Comparison of ENCODE assay signal across 1 cellular context in the genomic region with DNA sequence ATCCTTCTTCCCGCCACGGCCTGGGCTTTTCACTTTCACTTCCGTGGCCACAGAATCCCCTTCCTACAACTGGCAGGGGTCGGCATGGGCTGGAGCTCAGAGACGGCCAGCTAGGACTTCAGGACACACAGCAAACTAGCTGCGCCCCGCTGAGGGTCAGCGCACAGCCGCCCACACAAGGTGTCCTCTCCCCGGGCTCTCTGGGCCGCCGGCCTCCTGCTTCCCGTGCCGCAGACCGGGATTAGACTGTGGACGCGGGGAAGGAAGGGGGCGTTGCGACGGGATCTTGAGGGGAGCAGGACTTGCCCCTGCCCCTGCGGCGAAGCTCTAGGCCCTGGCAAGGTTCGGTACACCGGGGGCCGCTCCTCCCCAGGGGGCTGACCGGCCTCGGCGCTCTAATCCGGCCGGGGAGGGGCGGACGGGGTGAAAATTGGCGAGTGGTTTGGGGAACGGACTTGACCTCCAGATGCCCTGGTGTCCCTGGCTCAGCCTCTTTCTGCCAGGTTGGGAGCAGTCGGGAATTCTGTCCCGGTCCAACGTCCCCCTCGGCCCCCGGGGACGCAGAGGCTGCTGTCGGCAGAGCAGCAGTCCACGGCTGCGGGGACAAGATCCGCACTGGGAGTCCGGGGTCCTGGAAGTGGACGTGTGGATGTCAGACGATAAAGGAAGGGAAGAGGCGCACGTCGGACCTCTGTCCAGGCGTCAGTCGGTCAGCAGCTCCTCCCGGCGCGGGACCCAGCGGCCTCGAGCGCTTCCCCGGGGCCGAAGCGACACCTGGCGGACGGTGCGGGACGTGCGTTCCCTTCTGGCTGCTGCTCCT.
TF ChIP-seq lines count a peak whose summit lies in the region.

No MANE protein-coding gene starts in this region.

TF ChIP-seq in H1, 55 proteins besides CTCF, POLR2A, EP300 and RAD21:
- TF ChIP-seq PHF8 (conservative IDR thresholded peaks at IDR 0.05; ENCODE audit: low read depth, low read length): no peak
- TF ChIP-seq RNF2 (IDR thresholded peaks at IDR 0.05; ENCODE audit: borderline replicate concordance, low read depth, low read length, missing control alignments, poor library complexity, severe bottlenecking): no peak
- no peak for TF ChIP-seq SP2 (IDR thresholded peaks at IDR 0.05; ENCODE audit: low read length)
- no peak for TF ChIP-seq CEBPB (IDR thresholded peaks at IDR 0.05; ENCODE audit: low read depth, low read length)
- 0 out of 2 replicates have a peak, but pooled peaks have one; percentile 32 for TF ChIP-seq TEAD4 (IDR thresholded peaks at IDR 0.05; ENCODE audit: low read depth, low read length)
- no peak for TF ChIP-seq JUN (IDR thresholded peaks at IDR 0.05; ENCODE audit: low read depth, low read length)
- 0 out of 4 replicates have a peak, but pooled peaks of 1 of the 2 experiments have one; percentile 37 for TF ChIP-seq SIN3A (conservative IDR thresholded peaks at IDR 0.05 in 1 of 2, IDR thresholded peaks at IDR 0.05 in 1 of 2; ENCODE audit: low read depth in 1 of 2, low read length in 2 of 2)
- TF ChIP-seq, protein P1, sequence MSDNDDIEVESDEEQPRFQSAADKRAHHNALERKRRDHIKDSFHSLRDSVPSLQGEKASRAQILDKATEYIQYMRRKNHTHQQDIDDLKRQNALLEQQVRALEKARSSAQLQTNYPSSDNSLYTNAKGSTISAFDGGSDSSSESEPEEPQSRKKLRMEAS (IDR thresholded peaks at IDR 0.05): peak; percentile 52
- TF ChIP-seq GABPA (IDR thresholded peaks at IDR 0.05; ENCODE audit: borderline replicate concordance, insufficient read depth, low read length): peak; percentile 72; the same call in 1 of the 2 replicates
- no peak for TF ChIP-seq RXRA (IDR thresholded peaks at IDR 0.05; ENCODE audit: insufficient read depth, low read depth, low read length)
- TF ChIP-seq CTBP2 (IDR thresholded peaks at IDR 0.05; ENCODE audit: borderline replicate concordance, insufficient read depth, insufficient read length, low read length): peak; percentile 58
- peak; percentile 88 for TF ChIP-seq KDM1A (IDR thresholded peaks at IDR 0.05; ENCODE audit: borderline replicate concordance, low read length)
- no peak for TF ChIP-seq CBX8 (IDR thresholded peaks at IDR 0.05; ENCODE audit: borderline replicate concordance, low read depth, low read length)
- no peak for TF ChIP-seq MAFK (IDR thresholded peaks at IDR 0.05; ENCODE audit: low read depth, low read length)
- no peak for TF ChIP-seq NRF1 (IDR thresholded peaks at IDR 0.05; ENCODE audit: low read depth, low read length)
- no peak for TF ChIP-seq FOSL1 (IDR thresholded peaks at IDR 0.05; ENCODE audit: insufficient read depth, low read depth, low read length)
- TF ChIP-seq TAF1 (IDR thresholded peaks at IDR 0.05; ENCODE audit: low read depth, low read length): no peak
- no peak for TF ChIP-seq BACH1 (IDR thresholded peaks at IDR 0.05; ENCODE audit: low read length)
- TF ChIP-seq ASH2L (IDR thresholded peaks at IDR 0.05; ENCODE audit: low read length): no peak
- TF ChIP-seq TAF7 (optimal IDR thresholded peaks at IDR 0.05; ENCODE audit: borderline replicate concordance, low read depth, low read length): no peak
- no peak for TF ChIP-seq RFX5 (IDR thresholded peaks at IDR 0.05; ENCODE audit: borderline replicate concordance, low read depth, low read length)
- TF ChIP-seq SIX5 (IDR thresholded peaks at IDR 0.05; ENCODE audit: low read depth, low read length): no peak
- TF ChIP-seq, protein P2, sequence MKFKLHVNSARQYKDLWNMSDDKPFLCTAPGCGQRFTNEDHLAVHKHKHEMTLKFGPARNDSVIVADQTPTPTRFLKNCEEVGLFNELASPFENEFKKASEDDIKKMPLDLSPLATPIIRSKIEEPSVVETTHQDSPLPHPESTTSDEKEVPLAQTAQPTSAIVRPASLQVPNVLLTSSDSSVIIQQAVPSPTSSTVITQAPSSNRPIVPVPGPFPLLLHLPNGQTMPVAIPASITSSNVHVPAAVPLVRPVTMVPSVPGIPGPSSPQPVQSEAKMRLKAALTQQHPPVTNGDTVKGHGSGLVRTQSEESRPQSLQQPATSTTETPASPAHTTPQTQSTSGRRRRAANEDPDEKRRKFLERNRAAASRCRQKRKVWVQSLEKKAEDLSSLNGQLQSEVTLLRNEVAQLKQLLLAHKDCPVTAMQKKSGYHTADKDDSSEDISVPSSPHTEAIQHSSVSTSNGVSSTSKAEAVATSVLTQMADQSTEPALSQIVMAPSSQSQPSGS (IDR thresholded peaks at IDR 0.05; ENCODE audit: low read length): no peak
- TF ChIP-seq, protein P3, sequence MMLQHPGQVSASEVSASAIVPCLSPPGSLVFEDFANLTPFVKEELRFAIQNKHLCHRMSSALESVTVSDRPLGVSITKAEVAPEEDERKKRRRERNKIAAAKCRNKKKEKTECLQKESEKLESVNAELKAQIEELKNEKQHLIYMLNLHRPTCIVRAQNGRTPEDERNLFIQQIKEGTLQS (IDR thresholded peaks at IDR 0.05; ENCODE audit: insufficient read depth, low read depth, low read length): no peak
- no peak for TF ChIP-seq GTF2F1 (IDR thresholded peaks at IDR 0.05; ENCODE audit: borderline replicate concordance, low read depth, low read length)
- no peak for TF ChIP-seq SP1 (IDR thresholded peaks at IDR 0.05; ENCODE audit: low read depth, low read length)
- TF ChIP-seq, protein P4, sequence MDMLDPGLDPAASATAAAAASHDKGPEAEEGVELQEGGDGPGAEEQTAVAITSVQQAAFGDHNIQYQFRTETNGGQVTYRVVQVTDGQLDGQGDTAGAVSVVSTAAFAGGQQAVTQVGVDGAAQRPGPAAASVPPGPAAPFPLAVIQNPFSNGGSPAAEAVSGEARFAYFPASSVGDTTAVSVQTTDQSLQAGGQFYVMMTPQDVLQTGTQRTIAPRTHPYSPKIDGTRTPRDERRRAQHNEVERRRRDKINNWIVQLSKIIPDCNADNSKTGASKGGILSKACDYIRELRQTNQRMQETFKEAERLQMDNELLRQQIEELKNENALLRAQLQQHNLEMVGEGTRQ (IDR thresholded peaks at IDR 0.05; ENCODE audit: low read length): no peak
- no peak for TF ChIP-seq EGR1 (IDR thresholded peaks at IDR 0.05; ENCODE audit: borderline replicate concordance, low read depth, low read length)
- TF ChIP-seq, protein P5, sequence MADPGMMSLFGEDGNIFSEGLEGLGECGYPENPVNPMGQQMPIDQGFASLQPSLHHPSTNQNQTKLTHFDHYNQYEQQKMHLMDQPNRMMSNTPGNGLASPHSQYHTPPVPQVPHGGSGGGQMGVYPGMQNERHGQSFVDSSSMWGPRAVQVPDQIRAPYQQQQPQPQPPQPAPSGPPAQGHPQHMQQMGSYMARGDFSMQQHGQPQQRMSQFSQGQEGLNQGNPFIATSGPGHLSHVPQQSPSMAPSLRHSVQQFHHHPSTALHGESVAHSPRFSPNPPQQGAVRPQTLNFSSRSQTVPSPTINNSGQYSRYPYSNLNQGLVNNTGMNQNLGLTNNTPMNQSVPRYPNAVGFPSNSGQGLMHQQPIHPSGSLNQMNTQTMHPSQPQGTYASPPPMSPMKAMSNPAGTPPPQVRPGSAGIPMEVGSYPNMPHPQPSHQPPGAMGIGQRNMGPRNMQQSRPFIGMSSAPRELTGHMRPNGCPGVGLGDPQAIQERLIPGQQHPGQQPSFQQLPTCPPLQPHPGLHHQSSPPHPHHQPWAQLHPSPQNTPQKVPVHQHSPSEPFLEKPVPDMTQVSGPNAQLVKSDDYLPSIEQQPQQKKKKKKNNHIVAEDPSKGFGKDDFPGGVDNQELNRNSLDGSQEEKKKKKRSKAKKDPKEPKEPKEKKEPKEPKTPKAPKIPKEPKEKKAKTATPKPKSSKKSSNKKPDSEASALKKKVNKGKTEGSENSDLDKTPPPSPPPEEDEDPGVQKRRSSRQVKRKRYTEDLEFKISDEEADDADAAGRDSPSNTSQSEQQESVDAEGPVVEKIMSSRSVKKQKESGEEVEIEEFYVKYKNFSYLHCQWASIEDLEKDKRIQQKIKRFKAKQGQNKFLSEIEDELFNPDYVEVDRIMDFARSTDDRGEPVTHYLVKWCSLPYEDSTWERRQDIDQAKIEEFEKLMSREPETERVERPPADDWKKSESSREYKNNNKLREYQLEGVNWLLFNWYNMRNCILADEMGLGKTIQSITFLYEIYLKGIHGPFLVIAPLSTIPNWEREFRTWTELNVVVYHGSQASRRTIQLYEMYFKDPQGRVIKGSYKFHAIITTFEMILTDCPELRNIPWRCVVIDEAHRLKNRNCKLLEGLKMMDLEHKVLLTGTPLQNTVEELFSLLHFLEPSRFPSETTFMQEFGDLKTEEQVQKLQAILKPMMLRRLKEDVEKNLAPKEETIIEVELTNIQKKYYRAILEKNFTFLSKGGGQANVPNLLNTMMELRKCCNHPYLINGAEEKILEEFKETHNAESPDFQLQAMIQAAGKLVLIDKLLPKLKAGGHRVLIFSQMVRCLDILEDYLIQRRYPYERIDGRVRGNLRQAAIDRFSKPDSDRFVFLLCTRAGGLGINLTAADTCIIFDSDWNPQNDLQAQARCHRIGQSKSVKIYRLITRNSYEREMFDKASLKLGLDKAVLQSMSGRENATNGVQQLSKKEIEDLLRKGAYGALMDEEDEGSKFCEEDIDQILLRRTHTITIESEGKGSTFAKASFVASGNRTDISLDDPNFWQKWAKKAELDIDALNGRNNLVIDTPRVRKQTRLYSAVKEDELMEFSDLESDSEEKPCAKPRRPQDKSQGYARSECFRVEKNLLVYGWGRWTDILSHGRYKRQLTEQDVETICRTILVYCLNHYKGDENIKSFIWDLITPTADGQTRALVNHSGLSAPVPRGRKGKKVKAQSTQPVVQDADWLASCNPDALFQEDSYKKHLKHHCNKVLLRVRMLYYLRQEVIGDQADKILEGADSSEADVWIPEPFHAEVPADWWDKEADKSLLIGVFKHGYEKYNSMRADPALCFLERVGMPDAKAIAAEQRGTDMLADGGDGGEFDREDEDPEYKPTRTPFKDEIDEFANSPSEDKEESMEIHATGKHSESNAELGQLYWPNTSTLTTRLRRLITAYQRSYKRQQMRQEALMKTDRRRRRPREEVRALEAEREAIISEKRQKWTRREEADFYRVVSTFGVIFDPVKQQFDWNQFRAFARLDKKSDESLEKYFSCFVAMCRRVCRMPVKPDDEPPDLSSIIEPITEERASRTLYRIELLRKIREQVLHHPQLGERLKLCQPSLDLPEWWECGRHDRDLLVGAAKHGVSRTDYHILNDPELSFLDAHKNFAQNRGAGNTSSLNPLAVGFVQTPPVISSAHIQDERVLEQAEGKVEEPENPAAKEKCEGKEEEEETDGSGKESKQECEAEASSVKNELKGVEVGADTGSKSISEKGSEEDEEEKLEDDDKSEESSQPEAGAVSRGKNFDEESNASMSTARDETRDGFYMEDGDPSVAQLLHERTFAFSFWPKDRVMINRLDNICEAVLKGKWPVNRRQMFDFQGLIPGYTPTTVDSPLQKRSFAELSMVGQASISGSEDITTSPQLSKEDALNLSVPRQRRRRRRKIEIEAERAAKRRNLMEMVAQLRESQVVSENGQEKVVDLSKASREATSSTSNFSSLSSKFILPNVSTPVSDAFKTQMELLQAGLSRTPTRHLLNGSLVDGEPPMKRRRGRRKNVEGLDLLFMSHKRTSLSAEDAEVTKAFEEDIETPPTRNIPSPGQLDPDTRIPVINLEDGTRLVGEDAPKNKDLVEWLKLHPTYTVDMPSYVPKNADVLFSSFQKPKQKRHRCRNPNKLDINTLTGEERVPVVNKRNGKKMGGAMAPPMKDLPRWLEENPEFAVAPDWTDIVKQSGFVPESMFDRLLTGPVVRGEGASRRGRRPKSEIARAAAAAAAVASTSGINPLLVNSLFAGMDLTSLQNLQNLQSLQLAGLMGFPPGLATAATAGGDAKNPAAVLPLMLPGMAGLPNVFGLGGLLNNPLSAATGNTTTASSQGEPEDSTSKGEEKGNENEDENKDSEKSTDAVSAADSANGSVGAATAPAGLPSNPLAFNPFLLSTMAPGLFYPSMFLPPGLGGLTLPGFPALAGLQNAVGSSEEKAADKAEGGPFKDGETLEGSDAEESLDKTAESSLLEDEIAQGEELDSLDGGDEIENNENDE (IDR thresholded peaks at IDR 0.05; ENCODE audit: insufficient replicate concordance, low read length): no peak
- TF ChIP-seq RBBP5 (IDR thresholded peaks at IDR 0.05; ENCODE audit: borderline replicate concordance, low read depth, low read length): 0 out of 2 replicates have a peak, but pooled peaks have one; percentile 19
- no peak for TF ChIP-seq CBX5 (IDR thresholded peaks at IDR 0.05; ENCODE audit: low read depth, low read length)
- no peak for TF ChIP-seq NANOG (IDR thresholded peaks at IDR 0.05; ENCODE audit: insufficient read depth, low read depth, low read length, poor library complexity, severe bottlenecking)
- no peak for TF ChIP-seq POU5F1 (IDR thresholded peaks at IDR 0.05; ENCODE audit: low read depth, low read length)
- TF ChIP-seq, protein P6, sequence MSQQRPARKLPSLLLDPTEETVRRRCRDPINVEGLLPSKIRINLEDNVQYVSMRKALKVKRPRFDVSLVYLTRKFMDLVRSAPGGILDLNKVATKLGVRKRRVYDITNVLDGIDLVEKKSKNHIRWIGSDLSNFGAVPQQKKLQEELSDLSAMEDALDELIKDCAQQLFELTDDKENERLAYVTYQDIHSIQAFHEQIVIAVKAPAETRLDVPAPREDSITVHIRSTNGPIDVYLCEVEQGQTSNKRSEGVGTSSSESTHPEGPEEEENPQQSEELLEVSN (IDR thresholded peaks at IDR 0.05): 0 out of 2 replicates have a peak, but pooled peaks have one; percentile 24
- no peak for TF ChIP-seq YY1 (IDR thresholded peaks at IDR 0.05; ENCODE audit: low read depth, low read length)
- peak; percentile 33 for TF ChIP-seq SUZ12 (IDR thresholded peaks at IDR 0.05; ENCODE audit: low read length)
- TF ChIP-seq CHD2 (IDR thresholded peaks at IDR 0.05; ENCODE audit: low read length): no peak
- TF ChIP-seq EZH2 (IDR thresholded peaks at IDR 0.05; ENCODE audit: low read depth, low read length, severe bottlenecking): peak; percentile 75
- no peak for TF ChIP-seq KDM5A (IDR thresholded peaks at IDR 0.05; ENCODE audit: low read length)
- no peak for TF ChIP-seq HDAC2 (IDR thresholded peaks at IDR 0.05; ENCODE audit: borderline replicate concordance in 1 of 2, low read depth in 2 of 2, low read length in 2 of 2)
- TF ChIP-seq CREB1 (IDR thresholded peaks at IDR 0.05): no peak
- TF ChIP-seq SAP30 (IDR thresholded peaks at IDR 0.05; ENCODE audit: insufficient read depth, insufficient replicate concordance, low read length): no peak
TF ChIP-seq in H1: peak in this region for 10.
